ENCODE assay signal across 8 cellular contexts in the genomic region with DNA sequence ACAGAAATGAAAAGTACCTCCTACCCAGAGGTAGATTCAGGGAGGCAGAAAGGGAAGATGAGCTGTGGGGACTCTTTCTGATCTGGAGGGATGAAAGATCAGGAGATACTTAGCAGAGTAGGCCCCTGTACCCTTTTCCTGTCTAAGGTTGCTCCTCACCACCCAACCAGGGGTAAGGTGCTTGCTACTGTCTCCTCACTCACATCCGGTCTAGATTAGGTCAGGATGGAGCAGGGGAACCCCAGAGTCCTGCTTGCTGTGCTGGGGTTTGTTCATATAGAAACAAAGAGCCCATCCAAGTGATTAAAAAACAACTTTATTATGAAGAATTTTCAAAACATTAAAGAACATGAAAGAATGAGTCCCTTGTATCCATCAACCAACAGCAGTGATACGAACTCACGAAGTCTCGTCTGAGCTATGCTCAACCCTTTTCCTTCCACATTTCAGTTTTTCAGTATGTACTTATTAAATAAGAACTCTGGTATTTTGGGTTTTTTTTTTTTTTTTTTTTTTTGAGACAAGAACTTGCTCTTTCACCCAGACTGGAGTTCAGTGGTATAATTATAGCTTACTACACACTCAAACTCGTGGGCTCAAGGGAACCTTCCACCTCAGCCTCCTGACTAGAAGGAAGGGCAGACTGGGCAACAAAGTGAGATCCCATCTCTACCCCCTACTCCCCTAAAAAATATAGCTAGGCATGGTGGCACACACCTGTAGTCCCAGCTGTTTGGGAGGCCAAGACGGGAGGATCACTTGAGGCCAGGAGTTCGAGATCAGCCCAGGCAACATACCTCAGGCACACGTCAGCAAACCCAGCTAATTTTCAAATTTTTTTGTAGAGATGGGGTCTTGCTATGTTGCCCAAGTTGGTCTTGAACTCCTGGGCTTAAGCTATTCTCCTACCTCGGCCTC. TPM values are rescaled to one million over a fixed set of nuclear protein-coding genes. Genes with fewer than 3 reads are reported as not detected.
A peak's percentile ranks its signal among the peaks of the same experiment; 100 is the strongest.
DNase-seq lines count a peak whose midpoint lies in the region; ATAC-seq and FAIRE-seq lines count a peak whose summit lies in the region.

No MANE protein-coding gene starts in this region.

- FAIRE-seq in GM18507 (lab: Jason Lieb, UNC) (peak; percentile 88), frontal cortex (lab: Jason Lieb, UNC) (no peak)

- DNase-seq in GM18507 (ENCODE audit: extremely low spot score, insufficient read length, low read depth) (peak; percentile 59), frontal cortex (ENCODE audit: low spot score in 2 of 2) (no peak), NCI-H187 (lab: John Stamatoyannopoulos, UW) (no peak), putamen (ENCODE audit: low spot score) (no peak), LoVo (ENCODE audit: low spot score) (no peak)
- DNase-seq in activated CD4-positive, alpha-beta memory T cell treated with anti-CD3 and anti-CD28 coated beads for 36 hours, result peak; percentile 89

- peaks cover 31% of the 10 kb centered on the region for H3K4me1 ChIP-seq in mucosa of stomach (ENCODE audit: control insufficient read depth, insufficient read depth, low read length)

- peaks cover 33% of the 10 kb centered on the region for H3K36me3 Mint-ChIP-seq in activated CD4-positive, alpha-beta memory T cell treated with anti-CD3 and anti-CD28 coated beads for 36 hours

- no peaks in the 10 kb centered on the region for H3K27me3 Mint-ChIP-seq in activated CD4-positive, alpha-beta memory T cell treated with anti-CD3 and anti-CD28 coated beads for 36 hours

- no peaks in the 10 kb centered on the region for H3K27me3 ChIP-seq in mucosa of stomach (ENCODE audit: control insufficient read depth, insufficient read depth, low read length)

- no peaks in the 10 kb centered on the region for H3K36me3 ChIP-seq in mucosa of stomach (ENCODE audit: control insufficient read depth, insufficient read depth, low read length)

- POLR2A ChIA-PET in activated CD4-positive, alpha-beta memory T cell treated with anti-CD3 and anti-CD28 coated beads for 36 hours (lab: Charles Lee), result interaction anchor here (0.6 to 1.9 kb wide), 5 partner anchors 11 to 833 kb away, joined by 3 to 13 read pairs (median 3); a partner anchor contains a TSS

- intact Hi-C loops in activated CD4-positive, alpha-beta memory T cell treated with anti-CD3 and anti-CD28 coated beads for 36 hours (cut with micrococcal nuclease), result loop anchor here (1.0 to 2.0 kb wide), 2 partner anchors 41 to 963 kb away; a partner anchor contains a TSS

- CTCF ChIA-PET in activated CD4-positive, alpha-beta memory T cell treated with anti-CD3 and anti-CD28 coated beads for 36 hours (lab: Charles Lee), result interaction anchor here (1.3 kb wide), 2 partner anchors 18 to 36 kb away, joined by 3 to 4 read pairs; no protein-coding TSS in a partner anchor

- H3K4me3 ChIP-seq in mucosa of stomach (ENCODE audit: low read length), result no peak overlapping the region

- H3K9ac ChIP-seq in mucosa of stomach (ENCODE audit: low read length), result peak overlapping the region; percentile 13

- peak; percentile 24 for ATAC-seq in HG03045 (IDR thresholded peaks at IDR 0.05; ENCODE audit: unreplicated experiment)

- peaks cover 52% of the 10 kb centered on the region for H3K4me1 Mint-ChIP-seq in activated CD4-positive, alpha-beta memory T cell treated with anti-CD3 and anti-CD28 coated beads for 36 hours (ENCODE audit: low read depth)

- H3K9me3 ChIP-seq in mucosa of stomach (ENCODE audit: control insufficient read depth, low read length), result no peaks in the 10 kb centered on the region

- peak overlapping the region; percentile 99 for H3K4me3 Mint-ChIP-seq in activated CD4-positive, alpha-beta memory T cell treated with anti-CD3 and anti-CD28 coated beads for 36 hours

- no peaks in the 10 kb centered on the region for H3K9me3 Mint-ChIP-seq in activated CD4-positive, alpha-beta memory T cell treated with anti-CD3 and anti-CD28 coated beads for 36 hours

- H3K27ac Mint-ChIP-seq in activated CD4-positive, alpha-beta memory T cell treated with anti-CD3 and anti-CD28 coated beads for 36 hours, result peak overlapping the region; percentile 100

RNA-seq across cellular contexts. Expression of a gene that starts 3.1 kb away (rescaled TPM):
- total RNA-seq in activated CD4-positive, alpha-beta memory T cell treated with anti-CD3 and anti-CD28 coated beads for 36 hours, result 10 to 100 TPM; 60.7 to 62.7 TPM
- total RNA-seq in frontal cortex, result 4.5 TPM

RNA-seq across cellular contexts. Expression of a gene that starts 28.5 kb away (rescaled TPM):
- 10 to 100 TPM; 31.4 to 36.5 TPM for total RNA-seq in activated CD4-positive, alpha-beta memory T cell treated with anti-CD3 and anti-CD28 coated beads for 36 hours
- 42.4 TPM for total RNA-seq in frontal cortex

Comparison
In these comparisons a context has a peak if more than half of its experiments do, and no peak if none do; other contexts are left out.
1. DNase-seq: peak in GM18507 (single experiment) and activated CD4-positive, alpha-beta memory T cell treated with anti-CD3 and anti-CD28 coated beads for 36 hours (single experiment); none in frontal cortex (0 of 2), NCI-H187 (0 of 2), putamen (single experiment) and LoVo (single experiment).
2. RNA of a gene that starts 3.1 kb away (total RNA-seq): 60.7 to 62.7 TPM in activated CD4-positive, alpha-beta memory T cell treated with anti-CD3 and anti-CD28 coated beads for 36 hours; 4.5 TPM in frontal cortex (single experiment); every median in the first group is over 10 times any median in the second.